In genomic region chr9:135960328-135961276, GRCh38 we compare ENCODE assay signal across 8 cellular contexts. TPM values are rescaled to one million over a fixed set of nuclear protein-coding genes. Genes with fewer than 3 reads are reported as not detected.
DNase-seq lines count a peak whose midpoint lies in the region; ATAC-seq and TF ChIP-seq lines count a peak whose summit lies in the region.

No MANE protein-coding gene starts in this region.

- H3K9me3 ChIP-seq in A673 (ENCODE audit: low read depth, low read length, poor library complexity, severe bottlenecking) (no peaks in the 10 kb centered on the region), osteoblast (ENCODE audit: low read depth, low read length) (no peaks in the 10 kb centered on the region)

- peaks cover 19% of the 10 kb centered on the region for H3K4me1 ChIP-seq in A673 (ENCODE audit: insufficient read depth, low read length, poor library complexity, severe bottlenecking)
- peaks cover 9% of the 10 kb centered on the region for H3K4me1 ChIP-seq in osteoblast (ENCODE audit: insufficient read depth, low read length)

- peak overlapping the region; percentile 85 for H3K27ac ChIP-seq in A673 (ENCODE audit: low read depth, low read length, poor library complexity, severe bottlenecking)
- peak overlapping the region; percentile 63 for H3K27ac ChIP-seq in osteoblast (ENCODE audit: low read depth, low read length)

- peak overlapping the region; percentile 90 for H3K4me2 ChIP-seq in osteoblast (ENCODE audit: insufficient read depth, low read length)

- H3K36me3 ChIP-seq in A673 (ENCODE audit: insufficient read depth, low read length, poor library complexity, severe bottlenecking), result no peaks in the 10 kb centered on the region
- no peaks in the 10 kb centered on the region for H3K36me3 ChIP-seq in osteoblast (ENCODE audit: insufficient read depth, low read length)

- BruUV-seq in A673 (replicated peaks; lab: Mats Ljungman, UMichigan), result TSS peak; percentile 35

- ATAC-seq in GM18502 (IDR thresholded peaks at IDR 0.05; ENCODE audit: poor library complexity, unreplicated experiment) (peak; percentile 25), HG03432 (IDR thresholded peaks at IDR 0.05; ENCODE audit: unreplicated experiment) (peak; percentile 22)

- peak overlapping the region; percentile 77 for H3K4me3 ChIP-seq in A673 (ENCODE audit: low read depth, low read length, poor library complexity, severe bottlenecking)
- H3K4me3 ChIP-seq in fibroblast of villous mesenchyme (ENCODE audit: low read depth, low read length), result peak overlapping the region; percentile 81
- H3K4me3 ChIP-seq in osteoblast (ENCODE audit: insufficient read depth, low read length), result peak overlapping the region; percentile 91

- peaks cover 46% of the 10 kb centered on the region for H3K79me2 ChIP-seq in osteoblast (ENCODE audit: insufficient read depth, low read length)

- intact Hi-C loops in A673 (cut with micrococcal nuclease; ENCODE audit: unreplicated experiment), result loop anchor here (10.0 kb wide), 1 partner anchor 264 kb away; no protein-coding TSS in a partner anchor

- H3K27me3 ChIP-seq in A673 (replicated peaks; ENCODE audit: insufficient read depth, low read depth, low read length, poor library complexity) (no peaks in the 10 kb centered on the region), osteoblast (ENCODE audit: insufficient read depth, low read length) (peaks cover 6% of the 10 kb centered on the region)

- DNase-seq in A673 (ENCODE audit: low spot score) (no peak), UCSD-AML1 (lab: John Stamatoyannopoulos, UW; ENCODE audit: unreplicated experiment) (peak; percentile 51), fibroblast of villous mesenchyme (ENCODE audit: low read depth) (peak; percentile 22), osteoblast (ENCODE audit: insufficient read length, low spot score, missing footprints) (peak; percentile 95), NCI-H2029 (lab: John Stamatoyannopoulos, UW) (no peak), occipital lobe (lab: John Stamatoyannopoulos, UW) (no peak)

- CTCF ChIA-PET in A673 (lab: Charles Lee), result interaction anchor here (1.0 to 1.5 kb wide), 2 partner anchors 53 to 162 kb away, joined by 3 to 8 read pairs; partner anchors contain the start of gene CAMSAP1

- peaks cover 25% of the 10 kb centered on the region for H4K20me1 ChIP-seq in osteoblast (ENCODE audit: insufficient read depth, low read length)

- H2AFZ ChIP-seq in osteoblast (ENCODE audit: low read length), result peak overlapping the region; percentile 84

- no peak for TF ChIP-seq CTCF in A673 (conservative IDR thresholded peaks at IDR 0.05; ENCODE audit: low read depth, low read length)
- no peak for TF ChIP-seq CTCF in fibroblast of villous mesenchyme (IDR thresholded peaks at IDR 0.05; ENCODE audit: insufficient read depth, low read depth, low read length)
- TF ChIP-seq CTCF in osteoblast (IDR thresholded peaks at IDR 0.05; ENCODE audit: extremely low read depth, low read depth, low read length), result no peak

- POLR2A ChIA-PET in A673 (lab: Charles Lee; ENCODE audit: low non-redundant PET), result no interaction called here

RNA-seq across cellular contexts. Expression of gene UBAC1, which starts 0.6 kb away (rescaled TPM):
- total RNA-seq in A673 (2021), result 58.2 and 63.8 TPM in 2 replicates
- total RNA-seq in fibroblast of villous mesenchyme, result 26.7 and 27.6 TPM in 2 replicates
- 29.0 and 32.1 TPM in 2 replicates for total RNA-seq in osteoblast
- 32.8 TPM for total RNA-seq in occipital lobe

RNA-seq across cellular contexts. Expression of gene CAMSAP1, which starts 53.3 kb away (rescaled TPM):
- total RNA-seq in A673 (2021), result 51.0 and 52.3 TPM in 2 replicates
- 23.7 and 26.1 TPM in 2 replicates for total RNA-seq in fibroblast of villous mesenchyme
- total RNA-seq in osteoblast, result 22.1 and 26.1 TPM in 2 replicates
- 128 TPM for total RNA-seq in occipital lobe

Comparison
In these comparisons a context has a peak if more than half of its experiments do, and no peak if none do; other contexts are left out.
1. DNase-seq: peak in UCSD-AML1 (single experiment), fibroblast of villous mesenchyme (single experiment) and osteoblast (single experiment); none in A673 (single experiment), NCI-H2029 (single experiment) and occipital lobe (single experiment).
2. Peak in every context shown above with its lines, with median percentiles within 50 percentile points of each other: H3K4me3 ChIP-seq.